9 cellular contexts compared by ENCODE assay signal in genomic region chr3:58161435-58162398, GRCh38. TPM values are rescaled to one million over a fixed set of nuclear protein-coding genes. Genes with fewer than 3 reads are reported as not detected.
DNase-seq lines count a peak whose midpoint lies in the region; ATAC-seq and TF ChIP-seq lines count a peak whose summit lies in the region.
"Had no signal": no experiment of that assay in that cellular context is flagged by ENCODE, and none has a peak within 500 bp of the region (broad histone marks: within the 10 kb centered on the region; RNA-seq: fewer than 3 reads in every experiment).

No MANE protein-coding gene starts in this region.

- ATAC-seq in gastroesophageal sphincter (peak; percentile 54), GM18868 (IDR thresholded peaks at IDR 0.05; ENCODE audit: unreplicated experiment) (no peak)

- H3K36me3 Mint-ChIP-seq in nephron progenitor cell (ENCODE audit: low read depth): peaks cover 69% of the 10 kb centered on the region

- TF ChIP-seq CTCF in gastroesophageal sphincter (IDR thresholded peaks at IDR 0.05) (no peak), nephron progenitor cell (IDR thresholded peaks at IDR 0.05) (no peak)

- WGBS in gastroesophageal sphincter (ENCODE audit: low coverage in 1 of 2), 2 donors: 81% methylated on average over 7 of the region's 11 CpGs; no CpG with 5 or more reads in 1 of the 2 donors

- H3K4me1 ChIP-seq in gastroesophageal sphincter (peaks cover 0 to 76% (median 15%) of the 10 kb centered on the region in 3 donors), skeletal muscle tissue (ENCODE audit: control insufficient read depth in 3 of 3, insufficient read depth in 3 of 3, low read length in 3 of 3) (peaks cover 6 to 17% (median 13%) of the 10 kb centered on the region in 3 donors), HAP-1 (no peaks in the 10 kb centered on the region)

- in situ Hi-C loops in HAP-1 (cut with MboI; ENCODE audit: low sequenced_read_pairs): no loop called here

- H3K4me3 ChIP-seq in gastroesophageal sphincter: no peak overlapping the region
- H3K4me3 ChIP-seq in skeletal muscle tissue (ENCODE audit: low read length in 3 of 3): no peak overlapping the region
- H3K4me3 ChIP-seq in HAP-1: no peak overlapping the region

- peaks cover 2% of the 10 kb centered on the region for H3K27me3 Mint-ChIP-seq in nephron progenitor cell (ENCODE audit: low read depth, poor library complexity)

- peaks cover 47% of the 10 kb centered on the region for H3K4me1 Mint-ChIP-seq in nephron progenitor cell
- H3K4me1 Mint-ChIP-seq: immature natural killer cell had no signal

- no peak overlapping the region for H3K27ac Mint-ChIP-seq in nephron progenitor cell
- H3K27ac Mint-ChIP-seq: immature natural killer cell had no signal

- no peak overlapping the region for H3K9ac ChIP-seq in skeletal muscle tissue (ENCODE audit: low read depth in 1 of 3, low read length in 3 of 3)

- DNase-seq in HCEC 1CT (peak; percentile 93), SW480 (ENCODE audit: low spot score) (peak; percentile 81), nephron progenitor cell (no peak), HAP-1 (ENCODE audit: low spot score in 2 of 2) (no peak), T-helper 2 cell (no peak)
- DNase-seq: immature natural killer cell had no signal

- no peak for TF ChIP-seq EP300 in gastroesophageal sphincter (IDR thresholded peaks at IDR 0.05)

- H3K9me3 ChIP-seq in gastroesophageal sphincter: no peaks in the 10 kb centered on the region
- H3K9me3 ChIP-seq in skeletal muscle tissue (ENCODE audit: control insufficient read depth in 3 of 3, low read length in 3 of 3): no peaks in the 10 kb centered on the region
- no peaks in the 10 kb centered on the region for H3K9me3 ChIP-seq in HAP-1

- H3K4me3 Mint-ChIP-seq in nephron progenitor cell: no peak overlapping the region
- H3K4me3 Mint-ChIP-seq: immature natural killer cell had no signal

- H3K27me3 ChIP-seq in gastroesophageal sphincter (no peaks in the 10 kb centered on the region), skeletal muscle tissue (ENCODE audit: control insufficient read depth in 3 of 3, insufficient read depth in 3 of 3, low read length in 3 of 3) (no peaks in the 10 kb centered on the region), HAP-1 (ENCODE audit: low read depth) (no peaks in the 10 kb centered on the region)

- H3K36me3 ChIP-seq in gastroesophageal sphincter (peaks cover 0 to 91% of the 10 kb centered on the region in 2 donors), skeletal muscle tissue (ENCODE audit: control insufficient read depth in 3 of 3, insufficient read depth in 3 of 3, low read length in 3 of 3) (peaks cover 0 to 16% (median 10%) of the 10 kb centered on the region in 3 donors), HAP-1 (replicated peaks) (peaks cover 4% of the 10 kb centered on the region)

- H3K27ac ChIP-seq in gastroesophageal sphincter (peak overlapping the region; percentile 29 to 81 (median 72)), skeletal muscle tissue (ENCODE audit: low read depth, low read length) (peak overlapping the region; percentile 3)

- no peaks in the 10 kb centered on the region for H3K9me3 Mint-ChIP-seq in nephron progenitor cell

- TF ChIP-seq POLR2A in gastroesophageal sphincter (IDR thresholded peaks at IDR 0.05): no peak

RNA-seq across cellular contexts. Expression of gene DNASE1L3, which starts 49.1 kb away (rescaled TPM):
- 1 to 10 TPM in 2 of 4 donors, under 1 TPM in 1, not detected in 1; 0.58 to 2.4 (median 1.3) TPM for total RNA-seq in gastroesophageal sphincter
- 1.0 TPM for total RNA-seq in skeletal muscle tissue

Comparison
In these comparisons a context has a peak if more than half of its experiments do, and no peak if none do; other contexts are left out.
1. DNase-seq: peak in HCEC 1CT (single experiment) and SW480 (single experiment); none in nephron progenitor cell (single experiment), HAP-1 (0 of 2) and T-helper 2 cell (0 of 5).